In genomic region chr5:66273131-66273530, GRCh38 we compare ENCODE assay signal across 27 cellular contexts.
"Had no signal": no experiment of that assay in that cellular context is flagged by ENCODE, and none has a peak within 500 bp of the region (broad histone marks: within the 10 kb centered on the region; RNA-seq: fewer than 3 reads in every experiment).

No MANE protein-coding gene starts in this region.

- H3K27ac ChIP-seq: heart right ventricle, left ventricle myocardium inferior, pancreas, prostate gland, right lobe of liver, transverse colon, upper lobe of left lung had no signal

- DNase-seq: heart right ventricle; hippocampal formation; kidney; left colon; left ventricle myocardium inferior; mesendoderm; midbrain; mucosa of descending colon; naive thymus-derived CD4-positive, alpha-beta T cell; nucleus accumbens; pancreas; posterior cingulate gyrus; right lobe of liver; stimulated activated CD4-positive, alpha-beta T cell treated with anti-CD3 and anti-CD28 coated beads, Interleukin-1b, Interleukin-23, amount 100 ng/mL, for 48 hours; stimulated activated CD4-positive, alpha-beta T cell treated with anti-CD3 and anti-CD28 coated beads, Interleukin-2, amount 100 ng/mL, for 48 hours; stimulated activated CD4-positive, alpha-beta T cell treated with anti-CD3 and anti-CD28 coated beads, Interleukin-4, amount 100 ng/mL, for 4 hours; stimulated activated CD8-positive, alpha-beta memory T cell treated with anti-CD3 and anti-CD28 coated beads, Interleukin-4, amount 100 ng/mL, for 48 hours; stimulated activated naive CD4-positive, alpha-beta T cell treated with Interleukin-2 at 50 U/mL for 16 hours; stimulated activated naive CD8-positive, alpha-beta T cell treated with anti-CD3 and anti-CD28 coated beads, Interleukin-15, amount 100 ng/mL, for 72 hours; substantia nigra; transverse colon; upper lobe of left lung had no signal

- ATAC-seq: heart right ventricle; left colon; mucosa of descending colon; naive thymus-derived CD4-positive, alpha-beta T cell; natural killer cell treated with Interleukin-12 subunit alpha and Interleukin-12 subunit beta and Interleukin-15 and Interleukin-18, amount 100 ng/mL, for 72 hours; pancreas; right lobe of liver; stimulated activated memory B cell treated with anti-CD40 and anti-IgM and Interleukin-4, amounts not matched to agents 10 μg/mL and 1 μg/mL and 100 μg/mL, for 72 hours; stimulated activated naive CD8-positive, alpha-beta T cell treated with anti-CD3 and anti-CD28 coated beads, Interleukin-15, amount 100 ng/mL, for 72 hours had no signal

- H3K4me2 ChIP-seq: smooth muscle cell had no signal

- H3K9me3 ChIP-seq: heart right ventricle, left ventricle myocardium inferior, mucosa of descending colon, pancreas, prostate gland, right lobe of liver, transverse colon, upper lobe of left lung had no signal

- H3K4me1 ChIP-seq: heart right ventricle, left ventricle myocardium inferior, pancreas, prostate gland, right lobe of liver, transverse colon, upper lobe of left lung had no signal

- H3K4me3 ChIP-seq: heart right ventricle, left ventricle myocardium inferior, lung, mucosa of descending colon, pancreas, prostate gland, right lobe of liver, smooth muscle cell, transverse colon, upper lobe of left lung had no signal

- H3K36me3 ChIP-seq: heart right ventricle, left ventricle myocardium inferior, pancreas, prostate gland, right lobe of liver, transverse colon, upper lobe of left lung had no signal

- H3K27me3 ChIP-seq: pancreas, right lobe of liver, transverse colon, upper lobe of left lung had no signal
